In the genomic region with DNA sequence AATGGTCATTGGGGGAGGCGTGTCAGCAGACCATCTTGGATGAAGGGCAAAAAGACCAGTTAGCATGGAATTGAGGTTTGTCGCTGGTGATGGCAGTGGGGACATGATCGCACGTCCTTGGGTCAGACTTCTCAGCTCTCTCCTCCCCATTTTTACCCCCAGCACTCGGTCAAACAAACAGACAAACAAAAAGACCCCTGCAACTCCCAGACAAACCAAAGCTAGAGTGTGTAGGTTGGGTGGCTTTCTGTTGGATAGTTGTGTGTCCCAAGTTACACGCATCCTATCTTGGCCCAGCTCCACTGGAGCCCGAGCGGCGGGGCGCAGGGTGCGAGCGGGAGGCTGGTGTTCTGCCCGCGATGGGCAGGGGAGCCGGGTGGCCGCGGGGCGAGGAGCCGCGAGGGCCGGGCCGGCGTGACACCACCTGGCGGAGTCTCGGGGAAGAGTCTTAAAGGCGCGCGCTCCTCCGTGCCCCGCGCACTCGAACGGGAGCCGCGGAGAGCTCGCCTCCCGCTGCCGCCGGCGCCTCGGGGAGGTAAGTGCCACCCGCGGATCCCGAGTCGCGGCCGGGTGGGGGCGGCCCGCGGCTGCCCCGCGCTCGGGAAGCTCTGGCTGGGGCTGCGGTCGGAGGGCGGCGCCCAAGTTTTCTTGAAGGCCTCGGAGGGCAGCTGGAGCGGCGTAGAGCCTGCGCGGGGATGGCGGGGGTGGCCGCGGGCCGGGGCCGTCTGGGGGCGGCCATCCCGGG, we compare ENCODE assay signal across 1 cellular context.
TF ChIP-seq lines count a peak whose summit lies in the region.

No MANE protein-coding gene starts in this region.

TF ChIP-seq in HepG2, 621 proteins besides CTCF, POLR2A, EP300 and RAD21:
- TF ChIP-seq BHLHE40 (IDR thresholded peaks at IDR 0.05; ENCODE audit: low read length), result no peak
- TF ChIP-seq ELF1 (CRISPR knock-in tag; IDR thresholded peaks at IDR 0.05), result no peak
- TF ChIP-seq MIXL1 (CRISPR knock-in tag; IDR thresholded peaks at IDR 0.05), result no peak
- no peak for TF ChIP-seq NCOA5 (CRISPR knock-in tag; IDR thresholded peaks at IDR 0.05)
- no peak for TF ChIP-seq HDAC2 (CRISPR knock-in tag; IDR thresholded peaks at IDR 0.05)
- TF ChIP-seq ZNF615 (CRISPR knock-in tag; IDR thresholded peaks at IDR 0.05; ENCODE audit: borderline replicate concordance), result no peak
- no peak for TF ChIP-seq SRSF1 (optimal IDR thresholded peaks at IDR 0.05; ENCODE audit: low read depth, low read length)
- no peak for TF ChIP-seq ZFP82 (CRISPR knock-in tag; IDR thresholded peaks at IDR 0.05; ENCODE audit: borderline replicate concordance)
- no peak for TF ChIP-seq ZNF883 (CRISPR knock-in tag; IDR thresholded peaks at IDR 0.05; ENCODE audit: not compliant biosample characterization)
- TF ChIP-seq STAT5B (CRISPR knock-in tag; IDR thresholded peaks at IDR 0.05), result no peak
- TF ChIP-seq, protein P1, sequence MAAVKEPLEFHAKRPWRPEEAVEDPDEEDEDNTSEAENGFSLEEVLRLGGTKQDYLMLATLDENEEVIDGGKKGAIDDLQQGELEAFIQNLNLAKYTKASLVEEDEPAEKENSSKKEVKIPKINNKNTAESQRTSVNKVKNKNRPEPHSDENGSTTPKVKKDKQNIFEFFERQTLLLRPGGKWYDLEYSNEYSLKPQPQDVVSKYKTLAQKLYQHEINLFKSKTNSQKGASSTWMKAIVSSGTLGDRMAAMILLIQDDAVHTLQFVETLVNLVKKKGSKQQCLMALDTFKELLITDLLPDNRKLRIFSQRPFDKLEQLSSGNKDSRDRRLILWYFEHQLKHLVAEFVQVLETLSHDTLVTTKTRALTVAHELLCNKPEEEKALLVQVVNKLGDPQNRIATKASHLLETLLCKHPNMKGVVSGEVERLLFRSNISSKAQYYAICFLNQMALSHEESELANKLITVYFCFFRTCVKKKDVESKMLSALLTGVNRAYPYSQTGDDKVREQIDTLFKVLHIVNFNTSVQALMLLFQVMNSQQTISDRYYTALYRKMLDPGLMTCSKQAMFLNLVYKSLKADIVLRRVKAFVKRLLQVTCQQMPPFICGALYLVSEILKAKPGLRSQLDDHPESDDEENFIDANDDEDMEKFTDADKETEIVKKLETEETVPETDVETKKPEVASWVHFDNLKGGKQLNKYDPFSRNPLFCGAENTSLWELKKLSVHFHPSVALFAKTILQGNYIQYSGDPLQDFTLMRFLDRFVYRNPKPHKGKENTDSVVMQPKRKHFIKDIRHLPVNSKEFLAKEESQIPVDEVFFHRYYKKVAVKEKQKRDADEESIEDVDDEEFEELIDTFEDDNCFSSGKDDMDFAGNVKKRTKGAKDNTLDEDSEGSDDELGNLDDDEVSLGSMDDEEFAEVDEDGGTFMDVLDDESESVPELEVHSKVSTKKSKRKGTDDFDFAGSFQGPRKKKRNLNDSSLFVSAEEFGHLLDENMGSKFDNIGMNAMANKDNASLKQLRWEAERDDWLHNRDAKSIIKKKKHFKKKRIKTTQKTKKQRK (IDR thresholded peaks at IDR 0.05; ENCODE audit: low read length), result no peak
- TF ChIP-seq, protein P2, sequence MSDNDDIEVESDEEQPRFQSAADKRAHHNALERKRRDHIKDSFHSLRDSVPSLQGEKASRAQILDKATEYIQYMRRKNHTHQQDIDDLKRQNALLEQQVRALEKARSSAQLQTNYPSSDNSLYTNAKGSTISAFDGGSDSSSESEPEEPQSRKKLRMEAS (IDR thresholded peaks at IDR 0.05), result no peak
- TF ChIP-seq ZHX1 (CRISPR knock-in tag; IDR thresholded peaks at IDR 0.05; ENCODE audit: low read depth), result no peak
- no peak for TF ChIP-seq MED8 (CRISPR knock-in tag; IDR thresholded peaks at IDR 0.05; ENCODE audit: insufficient replicate concordance)
- no peak for TF ChIP-seq ZNF160 (CRISPR knock-in tag; IDR thresholded peaks at IDR 0.05)
- TF ChIP-seq, protein P3, sequence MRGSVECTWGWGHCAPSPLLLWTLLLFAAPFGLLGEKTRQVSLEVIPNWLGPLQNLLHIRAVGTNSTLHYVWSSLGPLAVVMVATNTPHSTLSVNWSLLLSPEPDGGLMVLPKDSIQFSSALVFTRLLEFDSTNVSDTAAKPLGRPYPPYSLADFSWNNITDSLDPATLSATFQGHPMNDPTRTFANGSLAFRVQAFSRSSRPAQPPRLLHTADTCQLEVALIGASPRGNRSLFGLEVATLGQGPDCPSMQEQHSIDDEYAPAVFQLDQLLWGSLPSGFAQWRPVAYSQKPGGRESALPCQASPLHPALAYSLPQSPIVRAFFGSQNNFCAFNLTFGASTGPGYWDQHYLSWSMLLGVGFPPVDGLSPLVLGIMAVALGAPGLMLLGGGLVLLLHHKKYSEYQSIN (CRISPR knock-in tag; IDR thresholded peaks at IDR 0.05; ENCODE audit: borderline replicate concordance), result no peak
- no peak for TF ChIP-seq SETDB1 (CRISPR knock-in tag; IDR thresholded peaks at IDR 0.05; ENCODE audit: borderline replicate concordance)
- no peak for TF ChIP-seq ZBTB7B (CRISPR knock-in tag; IDR thresholded peaks at IDR 0.05)
